23 cellular contexts compared by ENCODE assay signal in genomic region chr10:132107947-132108877, GRCh38. TPM values are rescaled to one million over a fixed set of nuclear protein-coding genes. Genes with fewer than 3 reads are reported as not detected.
DNase-seq lines count a peak whose midpoint lies in the region; ATAC-seq, FAIRE-seq and TF ChIP-seq lines count a peak whose summit lies in the region.
"Had no signal": no experiment of that assay in that cellular context is flagged by ENCODE, and none has a peak within 500 bp of the region (broad histone marks: within the 10 kb centered on the region; RNA-seq: fewer than 3 reads in every experiment).

No MANE protein-coding gene starts in this region.

- H3K27me3 Mint-ChIP-seq in osteocyte (ENCODE audit: unreplicated experiment), result peaks cover 3% of the 10 kb centered on the region

- H3K4me2 ChIP-seq in HepG2 (ENCODE audit: low read depth, low read length), result no peak overlapping the region

- POLR2A ChIA-PET in HepG2 (lab: Yijun Ruan, JAX), result no interaction called here

- no peak for TF ChIP-seq RAD21 in HepG2 (CRISPR knock-in tag; IDR thresholded peaks at IDR 0.05)

- H3K4me1 Mint-ChIP-seq in osteocyte (ENCODE audit: unreplicated experiment), result no peaks in the 10 kb centered on the region
- H3K4me1 Mint-ChIP-seq: stimulated activated memory B cell treated with anti-CD40 and anti-IgM and Interleukin-4, amounts not matched to agents 10 μg/mL and 1 μg/mL and 100 μg/mL, for 72 hours had no signal

- no peaks in the 10 kb centered on the region for H3K79me2 ChIP-seq in HepG2 (ENCODE audit: insufficient read depth, low read length)

- no peak for TF ChIP-seq CTCF in HepG2 (CRISPR knock-in tag; IDR thresholded peaks at IDR 0.05)
- TF ChIP-seq CTCF in right lobe of liver (IDR thresholded peaks at IDR 0.05), result no peak
- no peak for TF ChIP-seq CTCF in osteocyte (IDR thresholded peaks at IDR 0.05)
- TF ChIP-seq CTCF in GM20000 (IDR thresholded peaks at IDR 0.05; ENCODE audit: extremely low read depth, missing control alignments), result no peak

- H3K27me3 ChIP-seq in HepG2 (ENCODE audit: control insufficient read depth in 1 of 2, insufficient read depth in 2 of 2, low read length in 2 of 2) (peaks cover 0 to 26% of the 10 kb centered on the region in 2 experiments; a peak in 4 of 5 replicates), right lobe of liver (no peaks in the 10 kb centered on the region)
- H3K27me3 ChIP-seq: brain microvascular endothelial cell had no signal

- in situ Hi-C loops in HepG2 (cut with HindIII; ENCODE audit: extremely low pct_ligation_motif_present, low pct_unique_long_range_greater_than_20kb), result no loop called here

- H3K27ac Mint-ChIP-seq in osteocyte (ENCODE audit: unreplicated experiment), result no peak overlapping the region
- H3K27ac Mint-ChIP-seq: CD8-positive, alpha-beta T cell; stimulated activated memory B cell treated with anti-CD40 and anti-IgM and Interleukin-4, amounts not matched to agents 10 μg/mL and 1 μg/mL and 100 μg/mL, for 72 hours; T-helper 1 cell treated with Interleukin-12 subunit alpha and Interleukin-12 subunit beta and Interleukin-4 antibody, amounts not matched to agents 30 μg/mL and 1 μg/mL, for 36 hours had no signal

- TF ChIP-seq EP300 in HepG2 (IDR thresholded peaks at IDR 0.05; ENCODE audit: low read depth in 2 of 2, low read length in 2 of 2) (no peak), HepG2 (CRISPR knock-in tag; IDR thresholded peaks at IDR 0.05; ENCODE audit: borderline replicate concordance) (no peak)

- H3K4me3 ChIP-seq in HepG2 (replicated peaks in 1 of 3; ENCODE audit: insufficient read depth in 1 of 3, low read depth in 2 of 3, low read length in 3 of 3), result no peak overlapping the region
- no peak overlapping the region for H3K4me3 ChIP-seq in right lobe of liver
- H3K4me3 ChIP-seq: esophagus squamous epithelium had no signal

- H3K4me1 ChIP-seq in HepG2 (ENCODE audit: insufficient read depth, low read length) (no peaks in the 10 kb centered on the region), right lobe of liver (no peaks in the 10 kb centered on the region)
- H3K4me1 ChIP-seq: esophagus squamous epithelium had no signal

- no peak overlapping the region for H3K9ac ChIP-seq in HepG2 (ENCODE audit: insufficient read depth, low read depth, low read length)

- H4K20me1 ChIP-seq in HepG2 (ENCODE audit: insufficient read depth, low read length), result no peaks in the 10 kb centered on the region

- H3K27ac ChIP-seq in HepG2 (ENCODE audit: extremely low read length, insufficient read depth, low read length) (no peak overlapping the region), right lobe of liver (no peak overlapping the region)
- H3K27ac ChIP-seq: brain microvascular endothelial cell, esophagus squamous epithelium had no signal

- H3K4me3 Mint-ChIP-seq in osteocyte (ENCODE audit: unreplicated experiment), result no peak overlapping the region
- H3K4me3 Mint-ChIP-seq: CD8-positive, alpha-beta T cell; stimulated activated memory B cell treated with anti-CD40 and anti-IgM and Interleukin-4, amounts not matched to agents 10 μg/mL and 1 μg/mL and 100 μg/mL, for 72 hours; T-helper 1 cell treated with Interleukin-12 subunit alpha and Interleukin-12 subunit beta and Interleukin-4 antibody, amounts not matched to agents 30 μg/mL and 1 μg/mL, for 36 hours had no signal

- BruUV-seq in HepG2 (replicated peaks; lab: Mats Ljungman, UMichigan), result no TSS peak

- intact Hi-C loops in HepG2 (cut with micrococcal nuclease; ENCODE audit: unreplicated experiment) (no loop called here), right lobe of liver (cut with DNase I) (no loop called here)

- TF ChIP-seq POLR2A in HepG2 (IDR thresholded peaks at IDR 0.05; ENCODE audit: insufficient read depth in 1 of 2, low read depth in 2 of 2, low read length in 2 of 2), result no peak
- TF ChIP-seq POLR2A in right lobe of liver (IDR thresholded peaks at IDR 0.05), result no peak

- CTCF ChIA-PET in HepG2 (lab: Yijun Ruan, JAX; ENCODE audit: low intra/inter-chr PET ratio, low total read pairs), result no interaction called here

- no peaks in the 10 kb centered on the region for H3K36me3 ChIP-seq in HepG2 (replicated peaks in 1 of 2; ENCODE audit: control insufficient read depth in 1 of 2, insufficient read depth in 2 of 2, low read length in 2 of 2)
- H3K36me3 ChIP-seq in right lobe of liver, result no peaks in the 10 kb centered on the region
- H3K36me3 ChIP-seq: brain microvascular endothelial cell, esophagus squamous epithelium had no signal

- DNase-seq in HepG2 (ENCODE audit: low spot score) (no peak), right lobe of liver (no peak), ecto neural progenitor cell (ENCODE audit: low spot score) (peak; percentile 39), osteocyte (ENCODE audit: extremely low spot score, unreplicated experiment) (peak; percentile 53), GM20000 (ENCODE audit: low spot score) (no peak)
- DNase-seq: activated CD4-positive, alpha-beta T cell treated with anti-CD3 and anti-CD28 coated beads for 4 hours; brain microvascular endothelial cell; DMS 273 treated with DMSO at 0.1 percent for 48 hours; esophagus squamous epithelium; H7; KG1; mammary epithelial cell; NCI-H1436 treated with DMSO at 0.1 percent for 48 hours; NCI-H2171; NCI-H524 treated with DMSO at 0.1 percent for 48 hours; stimulated activated CD4-positive, alpha-beta T cell treated with anti-CD3 and anti-CD28 coated beads, Interleukin-2, amount 100 ng/mL, for 48 hours had no signal

- no peaks in the 10 kb centered on the region for H3K9me3 Mint-ChIP-seq in osteocyte (ENCODE audit: unreplicated experiment)
- H3K9me3 Mint-ChIP-seq: CD8-positive, alpha-beta T cell; stimulated activated memory B cell treated with anti-CD40 and anti-IgM and Interleukin-4, amounts not matched to agents 10 μg/mL and 1 μg/mL and 100 μg/mL, for 72 hours; T-helper 1 cell treated with Interleukin-12 subunit alpha and Interleukin-12 subunit beta and Interleukin-4 antibody, amounts not matched to agents 30 μg/mL and 1 μg/mL, for 36 hours had no signal

- H2AFZ ChIP-seq in HepG2 (ENCODE audit: low read length), result no peak overlapping the region

- 32% methylated on average over 9 of the region's 13 CpGs for WGBS in HepG2 (ENCODE audit: low lambda C conversion rate)
- WGBS in right lobe of liver (ENCODE audit: insufficient coverage, low coverage, low lambda C conversion rate, missing lambda C conversion rate), result 68% methylated on average over 7 of the region's 13 CpGs

- no peaks in the 10 kb centered on the region for H3K36me3 Mint-ChIP-seq in osteocyte (ENCODE audit: unreplicated experiment)
- H3K36me3 Mint-ChIP-seq: CD8-positive, alpha-beta T cell; stimulated activated memory B cell treated with anti-CD40 and anti-IgM and Interleukin-4, amounts not matched to agents 10 μg/mL and 1 μg/mL and 100 μg/mL, for 72 hours had no signal

- FAIRE-seq in HepG2 (lab: Jason Lieb, UNC), result no peak
- FAIRE-seq: HTR-8/SVneo had no signal

- ATAC-seq in HepG2, result peak; percentile 30; the same call in 1 of the 3 replicates
- ATAC-seq in right lobe of liver, result no peak
- no peak for ATAC-seq in HG02885 (IDR thresholded peaks at IDR 0.05; ENCODE audit: poor library complexity, unreplicated experiment)
- ATAC-seq in HG03439 (IDR thresholded peaks at IDR 0.05; ENCODE audit: unreplicated experiment), result no peak
- ATAC-seq: CD8-positive, alpha-beta T cell; Panc1; stimulated activated memory B cell treated with anti-CD40 and anti-IgM and Interleukin-4, amounts not matched to agents 10 μg/mL and 1 μg/mL and 100 μg/mL, for 72 hours had no signal

- no peaks in the 10 kb centered on the region for H3K9me3 ChIP-seq in HepG2 (ENCODE audit: low read length)
- H3K9me3 ChIP-seq in right lobe of liver, result no peaks in the 10 kb centered on the region
- H3K9me3 ChIP-seq: esophagus squamous epithelium had no signal

TF ChIP-seq in HepG2, 621 proteins besides CTCF, POLR2A, EP300 and RAD21 (continues in another document):
- TF ChIP-seq FOSL2 (CRISPR knock-in tag; IDR thresholded peaks at IDR 0.05) (no peak), MIER3 (CRISPR knock-in tag; IDR thresholded peaks at IDR 0.05; ENCODE audit: borderline replicate concordance) (no peak), ZNF670 (CRISPR knock-in tag; IDR thresholded peaks at IDR 0.05; ENCODE audit: borderline replicate concordance) (no peak), SYNCRIP (IDR thresholded peaks at IDR 0.05; ENCODE audit: insufficient read depth, low read depth, low read length) (no peak), ZNF709 (CRISPR knock-in tag; IDR thresholded peaks at IDR 0.05) (no peak), NAIF1 (CRISPR knock-in tag; IDR thresholded peaks at IDR 0.05; ENCODE audit: borderline replicate concordance) (no peak), SNAI1 (CRISPR knock-in tag; IDR thresholded peaks at IDR 0.05; ENCODE audit: borderline replicate concordance) (no peak)

RNA-seq across cellular contexts. Expression of gene JAKMIP3, which starts 42.5 kb away (rescaled TPM):
- total RNA-seq in HepG2 (2016; rRNA removed; fragmentation: Illumina TruSeq; extraction: Trizol), result 0.04 and 0.11 TPM in 2 replicates
- not detected in 2 replicates for total RNA-seq in HepG2 (2016; cell fraction: cytosol; rRNA removed; fragmentation: Illumina TruSeq; extraction: Trizol; ENCODE audit: low read depth)
- 0.11 TPM in 1 of 2 replicates, not detected in the other for total RNA-seq in HepG2 (2016; cell fraction: insoluble cytoplasmic fraction; rRNA removed; fragmentation: Illumina TruSeq; extraction: Trizol)
- 0.03 TPM in 2 replicates for total RNA-seq in HepG2 (2016; cell fraction: membrane; rRNA removed; fragmentation: Illumina TruSeq; extraction: Trizol)
- total RNA-seq in HepG2 (2016; cell fraction: nucleus; rRNA removed; fragmentation: Illumina TruSeq; extraction: Trizol), result 0.12 and 0.22 TPM in 2 replicates
- 0.03 and 0.12 TPM in 2 replicates for polyA plus RNA-seq in HepG2 (2011; rRNA removed)
- polyA plus RNA-seq in HepG2 (2011; cell fraction: cytosol; rRNA removed), result 0.01 and 0.03 TPM in 2 replicates
- polyA plus RNA-seq in HepG2 (2011; cell fraction: nucleus; rRNA removed), result 0.40 and 0.45 TPM in 2 replicates
- polyA plus RNA-seq in HepG2 (2012), result 0.07 and 0.12 TPM in 2 replicates
- 0.02 TPM in 1 of 2 replicates, not detected in the other for polyA plus RNA-seq in HepG2 (2016; cell fraction: cytosol; fragmentation: Illumina TruSeq; extraction: Trizol; ENCODE audit: low read depth)
- polyA plus RNA-seq in HepG2 (2016; cell fraction: insoluble cytoplasmic fraction; fragmentation: Illumina TruSeq; extraction: Trizol; ENCODE audit: low read depth), result 0.04 and 0.08 TPM in 2 replicates
- polyA plus RNA-seq in HepG2 (2016; cell fraction: membrane; fragmentation: Illumina TruSeq; extraction: Trizol; ENCODE audit: low read depth), result 0.03 TPM in 1 of 2 replicates, not detected in the other
- polyA plus RNA-seq in HepG2 (2016; cell fraction: nucleus; fragmentation: Illumina TruSeq; extraction: Trizol; ENCODE audit: insufficient read depth, low read depth), result 0.45 and 0.53 TPM in 2 replicates
- 0.07 TPM in 1 of 2 replicates, not detected in the other for polyA minus RNA-seq in HepG2 (2011; rRNA and poly(A)+ RNA removed; ENCODE audit: low replicate concordance)
- not detected in 2 replicates for polyA minus RNA-seq in HepG2 (2011; cell fraction: cytosol; rRNA and poly(A)+ RNA removed)
- polyA minus RNA-seq in HepG2 (2011; cell fraction: nucleus; rRNA and poly(A)+ RNA removed), result 0.12 and 0.26 TPM in 2 replicates
- total RNA-seq in right lobe of liver, result under 1 TPM; 0.06 to 0.22 (median 0.18) TPM
- 0.64 and 0.65 TPM in 2 replicates for total RNA-seq in osteocyte

Comparison
In these comparisons a context has a peak if more than half of its experiments do, and no peak if none do; other contexts are left out.
1. DNase-seq: peak in ecto neural progenitor cell (single experiment) and osteocyte (single experiment); none in HepG2 (single experiment), right lobe of liver (0 of 3) and GM20000 (single experiment).